In the genomic region with DNA sequence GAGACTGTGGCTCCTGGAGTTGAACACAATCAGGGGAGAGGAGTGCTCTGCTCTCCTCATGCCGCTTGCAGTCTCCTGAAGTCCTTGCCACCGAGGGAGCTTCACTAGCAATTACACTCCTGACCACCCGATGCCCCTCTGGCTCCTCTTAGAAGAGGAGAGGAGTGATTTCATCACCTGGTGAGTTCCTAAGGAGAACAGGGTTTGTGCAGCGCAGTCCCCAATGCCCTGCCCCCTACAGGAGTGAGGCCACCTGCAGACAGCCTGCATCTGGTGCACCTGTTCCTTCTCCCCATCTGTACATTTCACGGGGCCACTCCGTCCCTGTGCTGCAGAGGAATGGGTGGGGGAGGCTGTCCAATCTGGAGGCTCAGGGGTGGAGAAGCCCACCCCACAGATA, we compare ENCODE assay signal across 19 cellular contexts.
DNase-seq lines count a peak whose midpoint lies in the region; ATAC-seq and TF ChIP-seq lines count a peak whose summit lies in the region.
"Had no signal": no experiment of that assay in that cellular context is flagged by ENCODE, and none has a peak within 500 bp of the region (broad histone marks: within the 10 kb centered on the region; RNA-seq: fewer than 3 reads in every experiment).

No MANE protein-coding gene starts in this region.

- H3K27me3 Mint-ChIP-seq in neural progenitor cell (ENCODE audit: insufficient read depth, low read depth), result peaks cover 2% of the 10 kb centered on the region

- TF ChIP-seq CTCF in DOHH2 (IDR thresholded peaks at IDR 0.05; ENCODE audit: low read depth, low read length, poor library complexity, severe bottlenecking) (peak; percentile 23), MM.1S (IDR thresholded peaks at IDR 0.05; ENCODE audit: low read length) (peak; percentile 35), neural progenitor cell (IDR thresholded peaks at IDR 0.05) (peak; percentile 32)

- H3K4me2 ChIP-seq in DOHH2 (ENCODE audit: low read length) (no peak overlapping the region), MM.1S (ENCODE audit: low read depth, low read length) (peak overlapping the region; percentile 34; the same call in 1 of the 2 replicates), neural progenitor cell (no peak overlapping the region)
- H3K4me2 ChIP-seq: PC-9 had no signal

- no peak overlapping the region for H3K9ac ChIP-seq in MM.1S (ENCODE audit: low read length)
- no peak overlapping the region for H3K9ac ChIP-seq in neural progenitor cell

- peak overlapping the region; percentile 24 for H3K27ac Mint-ChIP-seq in neural progenitor cell
- H3K27ac Mint-ChIP-seq: activated CD4-positive, alpha-beta T cell treated with anti-CD3 and anti-CD28 coated beads for 36 hours; activated CD8-positive, alpha-beta memory T cell treated with anti-CD3 and anti-CD28 coated beads, Interleukin-2, amount 10 ng/mL, durations not matched to agents 7 days and 5 days; activated naive CD8-positive, alpha-beta T cell treated with anti-CD3 and anti-CD28 coated beads for 36 hours had no signal

- H3K9me3 Mint-ChIP-seq in neural progenitor cell, result no peaks in the 10 kb centered on the region
- H3K9me3 Mint-ChIP-seq: activated naive CD8-positive, alpha-beta T cell treated with anti-CD3 and anti-CD28 coated beads for 36 hours had no signal

- no peaks in the 10 kb centered on the region for H4K20me1 ChIP-seq in DOHH2 (ENCODE audit: control insufficient read depth, insufficient read depth, low read depth, low read length)
- H4K20me1 ChIP-seq in MM.1S (ENCODE audit: insufficient read depth, low read length), result no peaks in the 10 kb centered on the region
- no peaks in the 10 kb centered on the region for H4K20me1 ChIP-seq in neural progenitor cell (ENCODE audit: low read depth)

- H3K9me3 ChIP-seq in DOHH2 (ENCODE audit: control insufficient read depth, insufficient read depth, low read length) (no peaks in the 10 kb centered on the region), MM.1S (replicated peaks; ENCODE audit: insufficient read depth, low read length) (no peaks in the 10 kb centered on the region), neural progenitor cell (ENCODE audit: low read depth) (no peaks in the 10 kb centered on the region)
- H3K9me3 ChIP-seq: mucosa of descending colon, stomach had no signal

- DNase-seq in MM.1S (no peak), cerebellar cortex (ENCODE audit: low spot score) (peak; percentile 71), neural progenitor cell (ENCODE audit: low spot score) (peak; percentile 32), kidney glomerular epithelial cell (lab: John Stamatoyannopoulos, UW) (no peak), amygdala (lab: John Stamatoyannopoulos, UW) (no peak)
- DNase-seq: activated CD4-positive, alpha-beta T cell treated with anti-CD3 and anti-CD28 coated beads for 36 hours; activated CD8-positive, alpha-beta memory T cell treated with anti-CD3 and anti-CD28 coated beads, Interleukin-2, amount 10 ng/mL, durations not matched to agents 7 days and 5 days; activated naive CD8-positive, alpha-beta T cell treated with anti-CD3 and anti-CD28 coated beads for 36 hours; GDM1; mucosa of descending colon; NCI-H1417 treated with DMSO at 0.1 percent for 48 hours; NCI-H82; PC-9; SIG-M5; stimulated activated CD4-positive, alpha-beta T cell treated with anti-CD3 and anti-CD28 coated beads, Interleukin-2, amount 100 ng/mL, for 24 hours; stomach; trophoblast cell had no signal

- H2AFZ ChIP-seq in MM.1S (ENCODE audit: low read length) (no peak overlapping the region), neural progenitor cell (replicated peaks) (peak overlapping the region; percentile 5)
- H2AFZ ChIP-seq: PC-9 had no signal

- H3K4me3 ChIP-seq in DOHH2 (ENCODE audit: low read length) (no peak overlapping the region), MM.1S (ENCODE audit: low read length) (no peak overlapping the region), neural progenitor cell (no peak overlapping the region)
- H3K4me3 ChIP-seq: mucosa of descending colon, PC-9 had no signal

- H3K27me3 ChIP-seq in DOHH2 (ENCODE audit: control insufficient read depth, low read length) (no peaks in the 10 kb centered on the region; the same call in 1 of the 2 replicates), MM.1S (replicated peaks; ENCODE audit: insufficient read depth, low read length) (no peaks in the 10 kb centered on the region), neural progenitor cell (no peaks in the 10 kb centered on the region)

- no peak overlapping the region for H3K4me3 Mint-ChIP-seq in neural progenitor cell
- H3K4me3 Mint-ChIP-seq: activated CD4-positive, alpha-beta T cell treated with anti-CD3 and anti-CD28 coated beads for 36 hours; activated CD8-positive, alpha-beta memory T cell treated with anti-CD3 and anti-CD28 coated beads, Interleukin-2, amount 10 ng/mL, durations not matched to agents 7 days and 5 days; activated naive CD8-positive, alpha-beta T cell treated with anti-CD3 and anti-CD28 coated beads for 36 hours had no signal

- peaks cover 32% of the 10 kb centered on the region for H3K4me1 Mint-ChIP-seq in neural progenitor cell
- H3K4me1 Mint-ChIP-seq: activated CD4-positive, alpha-beta T cell treated with anti-CD3 and anti-CD28 coated beads for 36 hours; activated CD8-positive, alpha-beta memory T cell treated with anti-CD3 and anti-CD28 coated beads, Interleukin-2, amount 10 ng/mL, durations not matched to agents 7 days and 5 days; activated naive CD8-positive, alpha-beta T cell treated with anti-CD3 and anti-CD28 coated beads for 36 hours had no signal

- H3F3A ChIP-seq in DOHH2 (ENCODE audit: control insufficient read depth, insufficient read depth) (no peaks in the 10 kb centered on the region), MM.1S (ENCODE audit: insufficient read depth, low read length) (no peaks in the 10 kb centered on the region), neural progenitor cell (ENCODE audit: low read depth) (peaks cover 6% of the 10 kb centered on the region)

- H3K27ac ChIP-seq in DOHH2 (ENCODE audit: low read depth, low read length) (no peak overlapping the region), MM.1S (ENCODE audit: low read length) (no peak overlapping the region), neural progenitor cell (no peak overlapping the region)
- H3K27ac ChIP-seq: PC-9, stomach had no signal

- no peaks in the 10 kb centered on the region for H3K36me3 Mint-ChIP-seq in neural progenitor cell
- H3K36me3 Mint-ChIP-seq: activated CD8-positive, alpha-beta memory T cell treated with anti-CD3 and anti-CD28 coated beads, Interleukin-2, amount 10 ng/mL, durations not matched to agents 7 days and 5 days; activated naive CD8-positive, alpha-beta T cell treated with anti-CD3 and anti-CD28 coated beads for 36 hours had no signal

- no peaks in the 10 kb centered on the region for H3K36me3 ChIP-seq in DOHH2 (ENCODE audit: control insufficient read depth, low read length)
- H3K36me3 ChIP-seq in MM.1S (replicated peaks; ENCODE audit: insufficient read depth, low read length), result no peaks in the 10 kb centered on the region
- no peaks in the 10 kb centered on the region for H3K36me3 ChIP-seq in neural progenitor cell
- H3K36me3 ChIP-seq: stomach had no signal

- no peaks in the 10 kb centered on the region for H3K79me2 ChIP-seq in DOHH2 (ENCODE audit: control insufficient read depth, low read length)
- H3K79me2 ChIP-seq in MM.1S (ENCODE audit: low read length), result no peaks in the 10 kb centered on the region
- H3K79me2 ChIP-seq in neural progenitor cell (ENCODE audit: low read depth), result no peaks in the 10 kb centered on the region

- H3K4me1 ChIP-seq in DOHH2 (ENCODE audit: control insufficient read depth, low read length) (no peaks in the 10 kb centered on the region), MM.1S (ENCODE audit: low read length) (no peaks in the 10 kb centered on the region; the same call in 1 of the 2 replicates), neural progenitor cell (peaks cover 22% of the 10 kb centered on the region)

- H3K9me2 ChIP-seq in DOHH2 (replicated peaks; ENCODE audit: control insufficient read depth, low read length), result no peaks in the 10 kb centered on the region
- no peaks in the 10 kb centered on the region for H3K9me2 ChIP-seq in MM.1S (replicated peaks; ENCODE audit: insufficient read depth, low read length)

- ATAC-seq in GM19455 (IDR thresholded peaks at IDR 0.05; ENCODE audit: unreplicated experiment), result no peak
- ATAC-seq: activated CD4-positive, alpha-beta T cell treated with anti-CD3 and anti-CD28 coated beads for 36 hours; activated CD8-positive, alpha-beta memory T cell treated with anti-CD3 and anti-CD28 coated beads, Interleukin-2, amount 10 ng/mL, durations not matched to agents 7 days and 5 days; mucosa of descending colon had no signal

Comparison
In these comparisons a context has a peak if more than half of its experiments do, and no peak if none do; other contexts are left out.
1. DNase-seq: peak in cerebellar cortex (single experiment) and neural progenitor cell (single experiment); none in MM.1S (single experiment), kidney glomerular epithelial cell (single experiment) and amygdala (0 of 56).
2. Peak in every context shown above with its lines, with median percentiles within 50 percentile points of each other: CTCF ChIP-seq.